In genomic region chr19:32810452-32810851, GRCh38 we compare ENCODE assay signal across 27 cellular contexts. TPM values are rescaled to one million over a fixed set of nuclear protein-coding genes. Genes with fewer than 3 reads are reported as not detected.
"Had no signal": no experiment of that assay in that cellular context is flagged by ENCODE, and none has a peak within 500 bp of the region (broad histone marks: within the 10 kb centered on the region; RNA-seq: fewer than 3 reads in every experiment).

No MANE protein-coding gene starts in this region.

- H3K27me3 ChIP-seq: colonic mucosa had no signal

- H3K4me3 ChIP-seq: colonic mucosa, dorsolateral prefrontal cortex had no signal

- DNase-seq: activated CD4-positive, alpha-beta memory T cell treated with anti-CD3 and anti-CD28 coated beads, Interleukin-2, amount 10 ng/mL, durations not matched to agents 7 days and 5 days; activated CD4-positive, alpha-beta T cell treated with anti-CD3 and anti-CD28 coated beads for 1 hour; activated CD4-positive, alpha-beta T cell treated with anti-CD3 and anti-CD28 coated beads for 4 hours; activated CD4-positive, alpha-beta T cell treated with anti-CD3 and anti-CD28 coated beads, Interleukin-2, amount 10 ng/mL, durations not matched to agents 7 days and 5 days; activated CD4-positive, alpha-beta T cell treated with anti-CD3 and anti-CD28 coated beads, Interleukin-2, amount 50 U/mL, for 4 hours; activated CD8-positive, alpha-beta memory T cell treated with anti-CD3 and anti-CD28 coated beads, Interleukin-2, amount 50 U/mL, for 48 hours; activated effector memory CD4-positive, alpha-beta T cell treated with Interleukin-2 at 50 U/mL for 16 hours; activated gamma-delta T cell treated with Interleukin-2 at 50 U/mL for 16 hours; activated naive CD4-positive, alpha-beta T cell treated with anti-CD3 and anti-CD28 coated beads, Interleukin-2, amount 50 U/mL, for 16 hours; activated naive CD4-positive, alpha-beta T cell treated with Interleukin-2 at 50 U/mL for 16 hours; activated T-cell treated with anti-CD3 and anti-CD28 coated beads for 4 hours; activated T-cell treated with anti-CD3 and anti-CD28 coated beads, Interleukin-2, amount 50 U/mL, for 24 hours; activated T-cell treated with anti-CD3 and anti-CD28 coated beads, Interleukin-2, amount 50 U/mL, for 72 hours; amniotic stem cell; anterior cingulate cortex; central memory CD4-positive, alpha-beta T cell; cerebellar nuclear complex; colonic mucosa; effector memory CD4-positive, alpha-beta T cell; endodermal cell; foreskin fibroblast; head of caudate nucleus had no signal

- H3K9me3 ChIP-seq: colonic mucosa had no signal

- H3K4me1 ChIP-seq: colonic mucosa had no signal

- ATAC-seq: esophagus mucosa, WTC11 had no signal

- H3K36me3 ChIP-seq: colonic mucosa had no signal

- H3K27ac ChIP-seq: colonic mucosa, dorsolateral prefrontal cortex had no signal

- FAIRE-seq: astrocyte had no signal

RNA-seq across cellular contexts. Expression of gene SLC7A9, which starts 59.1 kb away (rescaled TPM):
- total RNA-seq: epithelial cell of proximal tubule had no signal
